In genomic region chr4:121449416-121449815, GRCh38 we compare ENCODE assay signal across 28 cellular contexts.
A peak's percentile ranks its signal among the peaks of the same experiment; 100 is the strongest.
DNase-seq lines count a peak whose midpoint lies in the region; ATAC-seq, FAIRE-seq and TF ChIP-seq lines count a peak whose summit lies in the region.
"Had no signal": no experiment of that assay in that cellular context is flagged by ENCODE, and none has a peak within 500 bp of the region (broad histone marks: within the 10 kb centered on the region; RNA-seq: fewer than 3 reads in every experiment).

No MANE protein-coding gene starts in this region.

- peak overlapping the region; percentile 94 to 97 (median 97) for H3K27ac Mint-ChIP-seq in nephron
- H3K27ac Mint-ChIP-seq: CD14-positive monocyte had no signal

- H3K27ac ChIP-seq in OCI-LY3 (ENCODE audit: low read length), result no peak overlapping the region
- peak overlapping the region; percentile 90 to 93 for H3K27ac ChIP-seq in kidney (ENCODE audit: low read depth in 2 of 2, low read length in 2 of 2)
- H3K27ac ChIP-seq in vagina, result no peak overlapping the region
- H3K27ac ChIP-seq in tibial nerve, result no peak overlapping the region

- H4K20me1 ChIP-seq in OCI-LY3 (ENCODE audit: insufficient read depth, low read length), result no peaks in the 10 kb centered on the region

- H3K27me3 ChIP-seq in OCI-LY3 (ENCODE audit: low read depth, low read length) (no peaks in the 10 kb centered on the region), vagina (no peaks in the 10 kb centered on the region), tibial nerve (no peaks in the 10 kb centered on the region)
- H3K27me3 ChIP-seq: BE2C had no signal

- no peaks in the 10 kb centered on the region for H3K36me3 ChIP-seq in OCI-LY3 (replicated peaks; ENCODE audit: low read depth, low read length)
- no peaks in the 10 kb centered on the region for H3K36me3 ChIP-seq in kidney (ENCODE audit: control insufficient read depth in 1 of 2, insufficient read depth in 2 of 2, low read length in 2 of 2)
- H3K36me3 ChIP-seq in vagina, result no peaks in the 10 kb centered on the region
- no peaks in the 10 kb centered on the region for H3K36me3 ChIP-seq in tibial nerve
- H3K36me3 ChIP-seq: BE2C had no signal

- no peak overlapping the region for H3K4me3 ChIP-seq in OCI-LY3 (ENCODE audit: low read length)
- peak overlapping the region; percentile 39 to 50 for H3K4me3 ChIP-seq in kidney (ENCODE audit: low read length in 2 of 2)
- no peak overlapping the region for H3K4me3 ChIP-seq in vagina
- no peak overlapping the region for H3K4me3 ChIP-seq in tibial nerve
- H3K4me3 ChIP-seq: GM12878 had no signal

- intact Hi-C loops in kidney (cut with DNase I) (no loop called here), vagina (cut with DNase I) (no loop called here)

- TF ChIP-seq EP300 in tibial nerve (IDR thresholded peaks at IDR 0.05), result no peak

- H3K9me3 ChIP-seq in OCI-LY3 (ENCODE audit: insufficient read depth, low read length) (no peaks in the 10 kb centered on the region), kidney (ENCODE audit: control insufficient read depth in 1 of 2, low read length in 2 of 2) (no peaks in the 10 kb centered on the region), vagina (no peaks in the 10 kb centered on the region), tibial nerve (peaks cover 0 to 4% (median 0%) of the 10 kb centered on the region in 4 donors)
- H3K9me3 ChIP-seq: BE2C had no signal

- WGBS in tibial nerve, 2 donors, result 94 to 100% methylated on average over 1 of the region's 1 CpG

- H2AFZ ChIP-seq in OCI-LY3 (ENCODE audit: low read depth, low read length), result no peak overlapping the region

- no peak for ATAC-seq in GM21526 (IDR thresholded peaks at IDR 0.05; ENCODE audit: low FRiP score, unreplicated experiment)
- ATAC-seq: GM12878, HepG2 had no signal

- peak; percentile 38 for FAIRE-seq in kidney (lab: Jason Lieb, UNC)
- FAIRE-seq: HepG2 had no signal

- no peaks in the 10 kb centered on the region for H3K36me3 Mint-ChIP-seq in nephron (ENCODE audit: low read depth)
- H3K36me3 Mint-ChIP-seq: CD14-positive monocyte; CD8-positive, alpha-beta memory T cell had no signal

- TF ChIP-seq CTCF in OCI-LY3 (IDR thresholded peaks at IDR 0.05; ENCODE audit: low read depth, low read length) (no peak), kidney (IDR thresholded peaks at IDR 0.05; ENCODE audit: borderline replicate concordance, extremely low read depth, insufficient read depth) (no peak), nephron (IDR thresholded peaks at IDR 0.05; ENCODE audit: unreplicated experiment in 3 of 3) (no peak), vagina (IDR thresholded peaks at IDR 0.05) (no peak), tibial nerve (IDR thresholded peaks at IDR 0.05) (no peak)

- H3K4me1 Mint-ChIP-seq in nephron, result peaks cover 9% of the 10 kb centered on the region
- H3K4me1 Mint-ChIP-seq: CD14-positive monocyte; CD8-positive, alpha-beta memory T cell had no signal

- H3K9me3 Mint-ChIP-seq in nephron, result peaks cover 3% of the 10 kb centered on the region

- no peak for TF ChIP-seq POLR2A in vagina (IDR thresholded peaks at IDR 0.05)
- no peak for TF ChIP-seq POLR2A in tibial nerve (IDR thresholded peaks at IDR 0.05)

- in situ Hi-C loops in Caki2 (cut with HindIII; ENCODE audit: low pct_unique_long_range_greater_than_20kb, low sequenced_read_pairs), result no loop called here

- H3K27me3 Mint-ChIP-seq in nephron (ENCODE audit: low read depth), result no peaks in the 10 kb centered on the region

- peak overlapping the region in 2 of 3 experiments; percentile 4 to 40 for H3K4me3 Mint-ChIP-seq in nephron
- H3K4me3 Mint-ChIP-seq: CD14-positive monocyte; CD8-positive, alpha-beta memory T cell had no signal

- H3K4me2 ChIP-seq in OCI-LY3 (ENCODE audit: low read length), result peak overlapping the region; percentile 7; the same call in 1 of the 2 replicates

- no peaks in the 10 kb centered on the region for H3K79me2 ChIP-seq in OCI-LY3 (ENCODE audit: low read length)

- H3K4me1 ChIP-seq in OCI-LY3 (ENCODE audit: low read length) (peaks cover 14% of the 10 kb centered on the region), kidney (ENCODE audit: control insufficient read depth in 1 of 2, insufficient read depth in 1 of 2, low read depth in 1 of 2, low read length in 2 of 2) (peaks cover 0 to 3% of the 10 kb centered on the region in 2 donors), vagina (no peaks in the 10 kb centered on the region), tibial nerve (no peaks in the 10 kb centered on the region)
- H3K4me1 ChIP-seq: BE2C had no signal

- H3K9ac ChIP-seq in OCI-LY3 (ENCODE audit: low read length) (no peak overlapping the region), kidney (ENCODE audit: low read length in 2 of 2) (no peak overlapping the region)

- DNase-seq in Caki2 (ENCODE audit: low read depth) (peak; percentile 83), kidney (no peak), vagina (ENCODE audit: extremely low spot score in 2 of 2) (no peak), tibial nerve (ENCODE audit: low spot score in 2 of 2) (no peak), COLO668 (lab: John Stamatoyannopoulos, UW; ENCODE audit: unreplicated experiment) (no peak)
- DNase-seq: BE2C; CD8-positive, alpha-beta memory T cell; DMS79; EL; GDM1; GOT3; HCEC 1CT; Kasumi-1; MV-4-11; NCI-H1105; NCI-H1436 treated with DMSO at 0.1 percent for 48 hours; NCI-H187 treated with DMSO at 0.1 percent for 48 hours; NCI-H446 treated with DMSO at 0.1 percent for 48 hours; NCI-H526; NCI-H82; NK-92 treated with Interleukin-12 subunit alpha and Interleukin-12 subunit beta, amount 100 ng/mL, for 24 hours; SHP77 treated with DMSO at 0.1 percent for 48 hours had no signal

Comparison
In these comparisons a context has a peak if more than half of its experiments do, and no peak if none do; other contexts are left out.
1. H3K27ac ChIP-seq: peak in kidney (2 of 2); none in OCI-LY3 (single experiment), vagina (single experiment) and tibial nerve (0 of 4).
2. H3K4me3 ChIP-seq: peak in kidney (2 of 2); none in OCI-LY3 (single experiment), vagina (0 of 2) and tibial nerve (0 of 4).